ENCODE assay signal across 1 cellular context in the genomic region with DNA sequence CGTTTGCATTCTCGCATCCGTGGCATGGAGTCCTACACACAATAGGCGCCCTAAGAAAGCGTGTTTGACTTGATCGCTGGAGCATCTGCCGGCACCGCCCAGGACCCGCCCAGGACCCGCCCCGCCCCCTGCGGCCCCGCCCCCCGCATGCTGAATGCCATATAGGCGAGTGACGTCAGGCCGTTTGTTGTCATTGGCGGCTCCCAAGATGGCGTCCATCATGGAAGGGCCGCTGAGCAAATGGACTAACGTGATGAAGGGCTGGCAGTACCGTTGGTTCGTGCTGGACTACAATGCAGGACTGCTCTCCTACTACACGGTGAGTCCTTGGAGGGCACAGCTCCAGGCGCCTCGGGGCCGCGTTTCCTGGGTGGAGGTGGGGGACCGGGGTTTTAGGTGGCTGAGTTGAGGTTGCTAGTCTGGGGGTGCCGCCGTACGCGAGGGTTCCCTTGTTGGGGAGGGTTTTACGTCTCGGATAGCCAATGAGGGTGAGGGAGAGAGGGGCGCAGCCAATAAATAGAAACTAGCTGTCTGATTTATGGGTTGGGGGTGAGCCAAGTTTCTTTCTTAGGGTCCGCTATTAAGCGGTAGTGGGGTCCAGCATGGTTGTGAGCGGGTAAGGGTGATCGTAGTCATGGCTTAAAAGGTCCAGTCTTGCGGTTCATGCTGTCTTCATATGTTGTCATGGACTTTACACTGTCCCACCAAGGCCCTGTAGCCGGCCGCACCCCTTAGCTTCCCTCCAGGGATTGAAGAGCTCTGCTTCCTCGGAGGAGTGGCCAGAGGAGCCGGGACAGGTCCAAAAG.
TF ChIP-seq lines count a peak whose summit lies in the region.

A gene with protein sequence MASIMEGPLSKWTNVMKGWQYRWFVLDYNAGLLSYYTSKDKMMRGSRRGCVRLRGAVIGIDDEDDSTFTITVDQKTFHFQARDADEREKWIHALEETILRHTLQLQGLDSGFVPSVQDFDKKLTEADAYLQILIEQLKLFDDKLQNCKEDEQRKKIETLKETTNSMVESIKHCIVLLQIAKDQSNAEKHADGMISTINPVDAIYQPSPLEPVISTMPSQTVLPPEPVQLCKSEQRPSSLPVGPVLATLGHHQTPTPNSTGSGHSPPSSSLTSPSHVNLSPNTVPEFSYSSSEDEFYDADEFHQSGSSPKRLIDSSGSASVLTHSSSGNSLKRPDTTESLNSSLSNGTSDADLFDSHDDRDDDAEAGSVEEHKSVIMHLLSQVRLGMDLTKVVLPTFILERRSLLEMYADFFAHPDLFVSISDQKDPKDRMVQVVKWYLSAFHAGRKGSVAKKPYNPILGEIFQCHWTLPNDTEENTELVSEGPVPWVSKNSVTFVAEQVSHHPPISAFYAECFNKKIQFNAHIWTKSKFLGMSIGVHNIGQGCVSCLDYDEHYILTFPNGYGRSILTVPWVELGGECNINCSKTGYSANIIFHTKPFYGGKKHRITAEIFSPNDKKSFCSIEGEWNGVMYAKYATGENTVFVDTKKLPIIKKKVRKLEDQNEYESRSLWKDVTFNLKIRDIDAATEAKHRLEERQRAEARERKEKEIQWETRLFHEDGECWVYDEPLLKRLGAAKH (plus strand): TSS at position 190 of the 806 bp plus-strand sequence. CDS start 19 bp downstream, at position 209.

TF ChIP-seq in K562, 482 proteins besides CTCF, POLR2A, EP300 and RAD21 (continued from another document and continues in another):
- TF ChIP-seq, protein P1, sequence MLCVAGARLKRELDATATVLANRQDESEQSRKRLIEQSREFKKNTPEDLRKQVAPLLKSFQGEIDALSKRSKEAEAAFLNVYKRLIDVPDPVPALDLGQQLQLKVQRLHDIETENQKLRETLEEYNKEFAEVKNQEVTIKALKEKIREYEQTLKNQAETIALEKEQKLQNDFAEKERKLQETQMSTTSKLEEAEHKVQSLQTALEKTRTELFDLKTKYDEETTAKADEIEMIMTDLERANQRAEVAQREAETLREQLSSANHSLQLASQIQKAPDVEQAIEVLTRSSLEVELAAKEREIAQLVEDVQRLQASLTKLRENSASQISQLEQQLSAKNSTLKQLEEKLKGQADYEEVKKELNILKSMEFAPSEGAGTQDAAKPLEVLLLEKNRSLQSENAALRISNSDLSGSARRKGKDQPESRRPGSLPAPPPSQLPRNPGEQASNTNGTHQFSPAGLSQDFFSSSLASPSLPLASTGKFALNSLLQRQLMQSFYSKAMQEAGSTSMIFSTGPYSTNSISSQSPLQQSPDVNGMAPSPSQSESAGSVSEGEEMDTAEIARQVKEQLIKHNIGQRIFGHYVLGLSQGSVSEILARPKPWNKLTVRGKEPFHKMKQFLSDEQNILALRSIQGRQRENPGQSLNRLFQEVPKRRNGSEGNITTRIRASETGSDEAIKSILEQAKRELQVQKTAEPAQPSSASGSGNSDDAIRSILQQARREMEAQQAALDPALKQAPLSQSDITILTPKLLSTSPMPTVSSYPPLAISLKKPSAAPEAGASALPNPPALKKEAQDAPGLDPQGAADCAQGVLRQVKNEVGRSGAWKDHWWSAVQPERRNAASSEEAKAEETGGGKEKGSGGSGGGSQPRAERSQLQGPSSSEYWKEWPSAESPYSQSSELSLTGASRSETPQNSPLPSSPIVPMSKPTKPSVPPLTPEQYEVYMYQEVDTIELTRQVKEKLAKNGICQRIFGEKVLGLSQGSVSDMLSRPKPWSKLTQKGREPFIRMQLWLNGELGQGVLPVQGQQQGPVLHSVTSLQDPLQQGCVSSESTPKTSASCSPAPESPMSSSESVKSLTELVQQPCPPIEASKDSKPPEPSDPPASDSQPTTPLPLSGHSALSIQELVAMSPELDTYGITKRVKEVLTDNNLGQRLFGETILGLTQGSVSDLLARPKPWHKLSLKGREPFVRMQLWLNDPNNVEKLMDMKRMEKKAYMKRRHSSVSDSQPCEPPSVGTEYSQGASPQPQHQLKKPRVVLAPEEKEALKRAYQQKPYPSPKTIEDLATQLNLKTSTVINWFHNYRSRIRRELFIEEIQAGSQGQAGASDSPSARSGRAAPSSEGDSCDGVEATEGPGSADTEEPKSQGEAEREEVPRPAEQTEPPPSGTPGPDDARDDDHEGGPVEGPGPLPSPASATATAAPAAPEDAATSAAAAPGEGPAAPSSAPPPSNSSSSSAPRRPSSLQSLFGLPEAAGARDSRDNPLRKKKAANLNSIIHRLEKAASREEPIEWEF (CRISPR knock-in tag; IDR thresholded peaks at IDR 0.05), result no peak
- TF ChIP-seq JUNB (CRISPR knock-in tag; conservative IDR thresholded peaks at IDR 0.05) (no peak), ZNF695 (CRISPR knock-in tag; IDR thresholded peaks at IDR 0.05) (no peak), ZNF197 (CRISPR knock-in tag; IDR thresholded peaks at IDR 0.05; ENCODE audit: low read depth) (no peak), ARID1B (IDR thresholded peaks at IDR 0.05) (peak; percentile 42; the same call in 1 of the 2 replicates), HIVEP1 (CRISPR knock-in tag; IDR thresholded peaks at IDR 0.05) (no peak), SMAD2 (IDR thresholded peaks at IDR 0.05; ENCODE audit: low read depth, low read length) (no peak), SAFB (IDR thresholded peaks at IDR 0.05; ENCODE audit: borderline replicate concordance, low read depth, low read length) (no peak), KDM1A (IDR thresholded peaks at IDR 0.05) (no peak), NCOR1 (IDR thresholded peaks at IDR 0.05) (peak; percentile 52; the same call in 1 of the 2 replicates), KDM2B (CRISPR knock-in tag; IDR thresholded peaks at IDR 0.05) (no peak), XRCC5 (IDR thresholded peaks at IDR 0.05; ENCODE audit: low read depth, low read length) (no peak), ZBTB1 (CRISPR knock-in tag; IDR thresholded peaks at IDR 0.05; ENCODE audit: borderline replicate concordance, low read depth) (peak; percentile 50; the same call in 1 of the 2 replicates), SRSF9 (IDR thresholded peaks at IDR 0.05; ENCODE audit: borderline replicate concordance, low read depth, low read length) (no peak), PYGO2 (tag; IDR thresholded peaks at IDR 0.05) (no peak), KDM4B (IDR thresholded peaks at IDR 0.05; ENCODE audit: borderline replicate concordance in 2 of 2, low read depth in 1 of 2) (no peak), BRD9 (IDR thresholded peaks at IDR 0.05; ENCODE audit: low read depth, partially characterized antibody) (peak; percentile 74), ZNF354B (CRISPR knock-in tag; IDR thresholded peaks at IDR 0.05) (no peak), SAFB2 (IDR thresholded peaks at IDR 0.05; ENCODE audit: borderline replicate concordance, low read depth, low read length, severe bottlenecking) (no peak), ZNF785 (CRISPR knock-in tag; IDR thresholded peaks at IDR 0.05) (no peak), TAL1 (IDR thresholded peaks at IDR 0.05) (no peak), ZNF184 (CRISPR knock-in tag; IDR thresholded peaks at IDR 0.05) (no peak), FOXK1 (CRISPR knock-in tag; IDR thresholded peaks at IDR 0.05; ENCODE audit: borderline replicate concordance) (no peak), FUS (optimal IDR thresholded peaks at IDR 0.05; ENCODE audit: low read depth, low read length) (no peak), ZNF764 (CRISPR knock-in tag; IDR thresholded peaks at IDR 0.05; ENCODE audit: low read depth) (no peak), POLR3A (IDR thresholded peaks at IDR 0.05; ENCODE audit: borderline replicate concordance, extremely low read depth, insufficient read depth, insufficient read length) (no peak), POLR2AphosphoS2 (IDR thresholded peaks at IDR 0.05; ENCODE audit: low read length) (0 out of 2 replicates have a peak, but pooled peaks have one; percentile 53), MEF2D (tag; conservative IDR thresholded peaks at IDR 0.05; ENCODE audit: low read depth) (no peak), YBX1 (IDR thresholded peaks at IDR 0.05) (no peak), ZFP36 (IDR thresholded peaks at IDR 0.05; ENCODE audit: low read depth, low read length, partially characterized antibody) (no peak), ZNF146 (CRISPR knock-in tag; IDR thresholded peaks at IDR 0.05; ENCODE audit: unreplicated experiment) (no peak)
- TF ChIP-seq, protein P2, sequence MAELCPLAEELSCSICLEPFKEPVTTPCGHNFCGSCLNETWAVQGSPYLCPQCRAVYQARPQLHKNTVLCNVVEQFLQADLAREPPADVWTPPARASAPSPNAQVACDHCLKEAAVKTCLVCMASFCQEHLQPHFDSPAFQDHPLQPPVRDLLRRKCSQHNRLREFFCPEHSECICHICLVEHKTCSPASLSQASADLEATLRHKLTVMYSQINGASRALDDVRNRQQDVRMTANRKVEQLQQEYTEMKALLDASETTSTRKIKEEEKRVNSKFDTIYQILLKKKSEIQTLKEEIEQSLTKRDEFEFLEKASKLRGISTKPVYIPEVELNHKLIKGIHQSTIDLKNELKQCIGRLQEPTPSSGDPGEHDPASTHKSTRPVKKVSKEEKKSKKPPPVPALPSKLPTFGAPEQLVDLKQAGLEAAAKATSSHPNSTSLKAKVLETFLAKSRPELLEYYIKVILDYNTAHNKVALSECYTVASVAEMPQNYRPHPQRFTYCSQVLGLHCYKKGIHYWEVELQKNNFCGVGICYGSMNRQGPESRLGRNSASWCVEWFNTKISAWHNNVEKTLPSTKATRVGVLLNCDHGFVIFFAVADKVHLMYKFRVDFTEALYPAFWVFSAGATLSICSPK (IDR thresholded peaks at IDR 0.05; ENCODE audit: borderline replicate concordance), result no peak
- TF ChIP-seq, protein P3, sequence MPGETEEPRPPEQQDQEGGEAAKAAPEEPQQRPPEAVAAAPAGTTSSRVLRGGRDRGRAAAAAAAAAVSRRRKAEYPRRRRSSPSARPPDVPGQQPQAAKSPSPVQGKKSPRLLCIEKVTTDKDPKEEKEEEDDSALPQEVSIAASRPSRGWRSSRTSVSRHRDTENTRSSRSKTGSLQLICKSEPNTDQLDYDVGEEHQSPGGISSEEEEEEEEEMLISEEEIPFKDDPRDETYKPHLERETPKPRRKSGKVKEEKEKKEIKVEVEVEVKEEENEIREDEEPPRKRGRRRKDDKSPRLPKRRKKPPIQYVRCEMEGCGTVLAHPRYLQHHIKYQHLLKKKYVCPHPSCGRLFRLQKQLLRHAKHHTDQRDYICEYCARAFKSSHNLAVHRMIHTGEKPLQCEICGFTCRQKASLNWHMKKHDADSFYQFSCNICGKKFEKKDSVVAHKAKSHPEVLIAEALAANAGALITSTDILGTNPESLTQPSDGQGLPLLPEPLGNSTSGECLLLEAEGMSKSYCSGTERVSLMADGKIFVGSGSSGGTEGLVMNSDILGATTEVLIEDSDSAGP (CRISPR knock-in tag; IDR thresholded peaks at IDR 0.05), result no peak
- TF ChIP-seq, protein P4, sequence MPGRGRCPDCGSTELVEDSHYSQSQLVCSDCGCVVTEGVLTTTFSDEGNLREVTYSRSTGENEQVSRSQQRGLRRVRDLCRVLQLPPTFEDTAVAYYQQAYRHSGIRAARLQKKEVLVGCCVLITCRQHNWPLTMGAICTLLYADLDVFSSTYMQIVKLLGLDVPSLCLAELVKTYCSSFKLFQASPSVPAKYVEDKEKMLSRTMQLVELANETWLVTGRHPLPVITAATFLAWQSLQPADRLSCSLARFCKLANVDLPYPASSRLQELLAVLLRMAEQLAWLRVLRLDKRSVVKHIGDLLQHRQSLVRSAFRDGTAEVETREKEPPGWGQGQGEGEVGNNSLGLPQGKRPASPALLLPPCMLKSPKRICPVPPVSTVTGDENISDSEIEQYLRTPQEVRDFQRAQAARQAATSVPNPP (IDR thresholded peaks at IDR 0.05; ENCODE audit: borderline replicate concordance, insufficient read depth, insufficient read length), result no peak
- TF ChIP-seq, protein P5, sequence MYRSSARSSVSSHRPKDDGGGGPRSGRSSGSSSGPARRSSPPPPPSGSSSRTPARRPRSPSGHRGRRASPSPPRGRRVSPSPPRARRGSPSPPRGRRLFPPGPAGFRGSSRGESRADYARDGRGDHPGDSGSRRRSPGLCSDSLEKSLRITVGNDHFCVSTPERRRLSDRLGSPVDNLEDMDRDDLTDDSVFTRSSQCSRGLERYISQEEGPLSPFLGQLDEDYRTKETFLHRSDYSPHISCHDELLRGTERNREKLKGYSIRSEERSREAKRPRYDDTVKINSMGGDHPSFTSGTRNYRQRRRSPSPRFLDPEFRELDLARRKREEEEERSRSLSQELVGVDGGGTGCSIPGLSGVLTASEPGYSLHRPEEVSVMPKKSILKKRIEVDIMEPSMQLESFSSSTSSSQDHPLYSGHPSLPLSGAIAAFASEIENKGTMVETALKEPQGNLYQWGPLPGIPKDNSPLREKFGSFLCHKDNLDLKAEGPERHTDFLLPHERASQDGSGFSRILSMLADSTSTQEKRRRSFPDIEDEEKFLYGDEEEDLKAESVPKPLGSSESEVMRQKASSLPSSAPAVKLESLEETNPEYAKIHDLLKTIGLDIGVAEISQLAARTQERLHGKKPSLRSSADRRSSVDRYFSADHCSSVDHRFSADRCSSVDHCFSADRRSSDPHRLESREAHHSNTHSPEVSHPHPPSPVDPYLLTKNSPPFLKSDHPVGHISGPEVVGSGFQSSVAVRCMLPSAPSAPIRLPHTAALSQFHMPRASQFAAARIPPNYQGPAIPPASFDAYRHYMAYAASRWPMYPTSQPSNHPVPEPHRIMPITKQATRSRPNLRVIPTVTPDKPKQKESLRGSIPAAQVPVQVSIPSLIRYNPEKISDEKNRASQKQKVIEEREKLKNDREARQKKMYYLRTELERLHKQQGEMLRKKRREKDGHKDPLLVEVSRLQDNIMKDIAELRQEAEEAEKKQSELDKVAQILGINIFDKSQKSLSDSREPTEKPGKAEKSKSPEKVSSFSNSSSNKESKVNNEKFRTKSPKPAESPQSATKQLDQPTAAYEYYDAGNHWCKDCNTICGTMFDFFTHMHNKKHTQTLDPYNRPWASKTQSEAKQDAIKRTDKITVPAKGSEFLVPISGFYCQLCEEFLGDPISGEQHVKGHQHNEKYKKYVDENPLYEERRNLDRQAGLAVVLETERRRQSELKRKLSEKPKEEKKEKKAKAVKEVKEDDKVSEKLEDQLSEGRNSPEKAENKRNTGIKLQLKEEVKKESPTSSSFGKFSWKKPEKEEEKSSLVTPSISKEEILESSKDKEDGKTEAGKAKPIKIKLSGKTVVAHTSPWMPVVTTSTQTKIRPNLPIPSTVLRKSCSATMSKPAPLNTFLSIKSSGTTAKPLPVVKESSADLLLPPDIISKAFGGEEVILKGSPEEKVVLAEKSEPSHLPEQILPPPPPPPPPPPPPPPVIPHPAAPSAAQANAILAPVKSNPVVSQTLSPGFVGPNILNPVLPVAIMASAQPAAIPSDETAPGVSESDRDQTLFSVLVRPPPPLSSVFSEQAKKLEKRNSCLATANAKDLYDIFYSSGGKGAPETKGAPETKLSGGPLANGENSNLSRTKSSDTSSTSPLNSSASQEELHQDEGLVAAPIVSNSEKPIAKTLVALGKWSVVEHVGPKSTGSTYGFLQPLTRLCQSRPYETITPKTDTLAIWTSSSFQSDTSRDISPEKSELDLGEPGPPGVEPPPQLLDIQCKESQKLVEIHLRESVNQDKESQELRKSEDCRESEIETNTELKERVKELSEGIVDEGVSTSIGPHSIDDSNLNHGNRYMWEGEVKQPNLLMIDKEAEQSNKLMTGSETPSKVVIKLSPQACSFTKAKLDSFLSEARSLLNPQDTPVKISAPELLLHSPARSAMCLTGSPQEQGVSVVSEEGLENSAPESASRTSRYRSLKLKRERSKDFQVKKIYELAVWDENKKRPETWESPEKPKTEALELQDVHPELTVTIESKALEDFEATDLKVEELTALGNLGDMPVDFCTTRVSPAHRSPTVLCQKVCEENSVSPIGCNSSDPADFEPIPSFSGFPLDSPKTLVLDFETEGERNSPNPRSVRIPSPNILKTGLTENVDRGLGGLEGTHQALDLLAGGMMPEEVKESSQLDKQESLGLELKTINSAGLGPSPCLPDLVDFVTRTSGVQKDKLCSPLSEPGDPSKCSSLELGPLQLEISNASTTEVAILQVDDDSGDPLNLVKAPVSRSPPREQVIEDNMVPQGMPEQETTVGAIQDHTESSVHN (IDR thresholded peaks at IDR 0.05; ENCODE audit: borderline replicate concordance in 1 of 2, low read depth in 1 of 2), result 0 out of 4 replicates have a peak, but pooled peaks of 1 of the 2 experiments have one; percentile 30
